In genomic region chr17:58710948-58711552, GRCh38 we compare ENCODE assay signal across 9 cellular contexts. TPM values are rescaled to one million over a fixed set of nuclear protein-coding genes. Genes with fewer than 3 reads are reported as not detected.
A peak's percentile ranks its signal among the peaks of the same experiment; 100 is the strongest.
DNase-seq lines count a peak whose midpoint lies in the region; ATAC-seq and TF ChIP-seq lines count a peak whose summit lies in the region.
"Had no signal": no experiment of that assay in that cellular context is flagged by ENCODE, and none has a peak within 500 bp of the region (broad histone marks: within the 10 kb centered on the region; RNA-seq: fewer than 3 reads in every experiment).

No MANE protein-coding gene starts in this region.

- H3K4me3 Mint-ChIP-seq in activated CD4-positive, alpha-beta T cell treated with anti-CD3 and anti-CD28 coated beads, Interleukin-2, amount 10 ng/mL, durations not matched to agents 24 days and 14 days, result no peak overlapping the region

- H3K4me3 ChIP-seq in foreskin fibroblast (ENCODE audit: low read depth in 1 of 2, low read length in 2 of 2), result no peak overlapping the region
- H3K4me3 ChIP-seq: mucosa of descending colon had no signal

- H3K27me3 Mint-ChIP-seq in activated CD4-positive, alpha-beta T cell treated with anti-CD3 and anti-CD28 coated beads, Interleukin-2, amount 10 ng/mL, durations not matched to agents 24 days and 14 days, result no peaks in the 10 kb centered on the region

- peaks cover 38% of the 10 kb centered on the region for H3K36me3 Mint-ChIP-seq in activated CD4-positive, alpha-beta T cell treated with anti-CD3 and anti-CD28 coated beads, Interleukin-2, amount 10 ng/mL, durations not matched to agents 24 days and 14 days (ENCODE audit: low read depth)

- no peak for ATAC-seq in HG03460 (IDR thresholded peaks at IDR 0.05; ENCODE audit: unreplicated experiment)
- ATAC-seq in HG03565 (IDR thresholded peaks at IDR 0.05; ENCODE audit: unreplicated experiment), result no peak
- ATAC-seq: mucosa of descending colon had no signal

- intact Hi-C loops in activated CD4-positive, alpha-beta T cell treated with anti-CD3 and anti-CD28 coated beads, Interleukin-2, amount 10 ng/mL, durations not matched to agents 24 days and 14 days (cut with micrococcal nuclease), result loop anchor here (1.0 to 2.0 kb wide), 2 partner anchors 18 to 290 kb away; partner anchors contain the start of genes RAD51C and TEX14

- no peaks in the 10 kb centered on the region for H3K9me3 Mint-ChIP-seq in activated CD4-positive, alpha-beta T cell treated with anti-CD3 and anti-CD28 coated beads, Interleukin-2, amount 10 ng/mL, durations not matched to agents 24 days and 14 days

- DNase-seq in AG08396 (ENCODE audit: low spot score), result peak; percentile 10
- DNase-seq in GM03348 (ENCODE audit: low spot score), result peak; percentile 55
- peak; percentile 3 for DNase-seq in NCI-H2107 (lab: John Stamatoyannopoulos, UW)
- DNase-seq in activated CD4-positive, alpha-beta T cell treated with anti-CD3 and anti-CD28 coated beads, Interleukin-2, amount 10 ng/mL, durations not matched to agents 24 days and 14 days, result peak; percentile 80
- peak; percentile 41 to 79 for DNase-seq in foreskin fibroblast
- DNase-seq in retina, result peak; percentile 34

- TF ChIP-seq CTCF in foreskin fibroblast (IDR thresholded peaks at IDR 0.05; ENCODE audit: low read depth, low read length), result peak; percentile 59

- no peak overlapping the region for H3K27ac Mint-ChIP-seq in activated CD4-positive, alpha-beta T cell treated with anti-CD3 and anti-CD28 coated beads, Interleukin-2, amount 10 ng/mL, durations not matched to agents 24 days and 14 days

- H3K4me1 Mint-ChIP-seq in activated CD4-positive, alpha-beta T cell treated with anti-CD3 and anti-CD28 coated beads, Interleukin-2, amount 10 ng/mL, durations not matched to agents 24 days and 14 days, result peaks cover 11% of the 10 kb centered on the region

RNA-seq across cellular contexts. Expression of gene RAD51C, which starts 18.6 kb away (rescaled TPM):
- 73.7 and 78.8 TPM in 2 replicates for total RNA-seq in activated CD4-positive, alpha-beta T cell treated with anti-CD3 and anti-CD28 coated beads, Interleukin-2, amount 10 ng/mL, durations not matched to agents 24 days and 14 days

RNA-seq across cellular contexts. Expression of gene TEX14, which starts 19.2 kb away (rescaled TPM):
- total RNA-seq in activated CD4-positive, alpha-beta T cell treated with anti-CD3 and anti-CD28 coated beads, Interleukin-2, amount 10 ng/mL, durations not matched to agents 24 days and 14 days, result 0.07 TPM in 2 replicates

RNA-seq across cellular contexts. Expression of gene PPM1E, which starts 44.6 kb away (rescaled TPM):
- total RNA-seq in activated CD4-positive, alpha-beta T cell treated with anti-CD3 and anti-CD28 coated beads, Interleukin-2, amount 10 ng/mL, durations not matched to agents 24 days and 14 days, result 0.05 TPM in 1 of 2 replicates, not detected in the other

Comparison
In these comparisons a context has a peak if more than half of its experiments do, and no peak if none do; other contexts are left out.
1. DNase-seq: peak in every context shown above with its lines; median percentile 80 in activated CD4-positive, alpha-beta T cell treated with anti-CD3 and anti-CD28 coated beads, Interleukin-2, amount 10 ng/mL, durations not matched to agents 24 days and 14 days; 60 in foreskin fibroblast; 55 in GM03348; 34 in retina; 10 in AG08396; 3 in NCI-H2107.